41 cellular contexts compared by ENCODE assay signal in genomic region chr11:59758638-59759037, GRCh38. TPM values are rescaled to one million over a fixed set of nuclear protein-coding genes. Genes with fewer than 3 reads are reported as not detected.
"Had no signal": no experiment of that assay in that cellular context is flagged by ENCODE, and none has a peak within 500 bp of the region (broad histone marks: within the 10 kb centered on the region; RNA-seq: fewer than 3 reads in every experiment).

No MANE protein-coding gene starts in this region.

- H3K27ac ChIP-seq: brain microvascular endothelial cell, cardiac muscle cell, KMS-11, Peyer's patch, SJSA1 had no signal

- H3K9me3 ChIP-seq: Peyer's patch, SJSA1, SK-N-SH had no signal

- H3K4me3 ChIP-seq: cardiac muscle cell, Peyer's patch, SJSA1 had no signal

- H3K9me3 Mint-ChIP-seq: activated CD4-positive, alpha-beta T cell treated with anti-CD3 and anti-CD28 coated beads, Interleukin-2, amount 10 ng/mL, durations not matched to agents 7 days and 5 days; activated naive CD8-positive, alpha-beta T cell treated with anti-CD3 and anti-CD28 coated beads for 36 hours; activated T-cell treated with anti-CD3 and anti-CD28 coated beads, Interleukin-2, amount 50 U/mL, for 72 hours; activated T-helper 17 cell treated with anti-CD3 and anti-CD28 coated beads, Interleukin-2, amount 50 U/mL, for 72 hours; central memory CD8-positive, alpha-beta T cell; T-helper 1 cell treated with Interleukin-12 subunit alpha and Interleukin-12 subunit beta and Interleukin-4 antibody, amounts not matched to agents 30 μg/mL and 1 μg/mL, for 36 hours; WTC11 had no signal

- DNase-seq: activated CD4-positive, alpha-beta T cell treated with anti-CD3 and anti-CD28 coated beads for 36 hours; activated CD4-positive, alpha-beta T cell treated with anti-CD3 and anti-CD28 coated beads, Interleukin-2, amount 10 ng/mL, durations not matched to agents 7 days and 5 days; activated CD4-positive, alpha-beta T cell treated with anti-CD3 and anti-CD28 coated beads, Interleukin-2, amount 50 U/mL, for 48 hours; activated CD8-positive, alpha-beta memory T cell treated with anti-CD3 and anti-CD28 coated beads for 24 hours; activated CD8-positive, alpha-beta memory T cell treated with anti-CD3 and anti-CD28 coated beads, Interleukin-2, amount 10 ng/mL, durations not matched to agents 7 days and 5 days; activated CD8-positive, alpha-beta memory T cell treated with anti-CD3 and anti-CD28 coated beads, Interleukin-2, amount 50 U/mL, for 48 hours; activated effector memory CD4-positive, alpha-beta T cell treated with anti-CD3 and anti-CD28 coated beads, Interleukin-2, amount 50 U/mL, for 16 hours; activated naive CD4-positive, alpha-beta T cell; activated naive CD4-positive, alpha-beta T cell treated with anti-CD3 and anti-CD28 coated beads, Interleukin-2, amount 50 U/mL, for 16 hours; activated naive CD8-positive, alpha-beta T cell treated with anti-CD3 and anti-CD28 coated beads for 36 hours; activated T-cell treated with anti-CD3 and anti-CD28 coated beads, Interleukin-2, amount 50 U/mL, for 1 hour; activated T-cell treated with anti-CD3 and anti-CD28 coated beads, Interleukin-2, amount 50 U/mL, for 72 hours; amniotic stem cell; aorta; brain microvascular endothelial cell; NCI-H1092 treated with DMSO at 0.1 percent for 48 hours; NCI-H1417; NCI-H146; NCI-H187; NCI-H2029 treated with DMSO at 0.1 percent for 48 hours; NCI-H2107; NCI-H2171; NCI-H510A; NCI-H526; NCI-H748 treated with DMSO at 0.1 percent for 48 hours; NK-92 treated with Interleukin-12 subunit alpha and Interleukin-12 subunit beta, amount 100 ng/mL, for 24 hours; PC-3; Peyer's patch; RPMI8226; SHP77 treated with DMSO at 0.1 percent for 48 hours; SK-N-SH; T1000 had no signal

- H3K4me3 Mint-ChIP-seq: activated CD4-positive, alpha-beta T cell treated with anti-CD3 and anti-CD28 coated beads for 36 hours; activated CD4-positive, alpha-beta T cell treated with anti-CD3 and anti-CD28 coated beads, Interleukin-2, amount 10 ng/mL, durations not matched to agents 7 days and 5 days; activated CD8-positive, alpha-beta memory T cell treated with anti-CD3 and anti-CD28 coated beads, Interleukin-2, amount 10 ng/mL, durations not matched to agents 7 days and 5 days; activated naive CD8-positive, alpha-beta T cell treated with anti-CD3 and anti-CD28 coated beads for 36 hours; activated T-cell treated with anti-CD3 and anti-CD28 coated beads, Interleukin-2, amount 50 U/mL, for 72 hours; activated T-helper 17 cell treated with anti-CD3 and anti-CD28 coated beads, Interleukin-2, amount 50 U/mL, for 72 hours; central memory CD8-positive, alpha-beta T cell; WTC11 had no signal

- ATAC-seq: activated CD4-positive, alpha-beta T cell treated with anti-CD3 and anti-CD28 coated beads for 36 hours; activated CD4-positive, CD25-positive, alpha-beta regulatory T cell treated with anti-CD3 and anti-CD28 coated beads, Interleukin-2, amount 50 U/mL, for 24 hours; activated CD8-positive, alpha-beta memory T cell treated with anti-CD3 and anti-CD28 coated beads, Interleukin-2, amount 10 ng/mL, durations not matched to agents 7 days and 5 days; activated T-cell treated with anti-CD3 and anti-CD28 coated beads, Interleukin-2, amount 50 U/mL, for 72 hours; activated T-helper 17 cell treated with anti-CD3 and anti-CD28 coated beads, Interleukin-2, amount 50 U/mL, for 72 hours; PC-3; WTC11 had no signal

- H3K4me1 Mint-ChIP-seq: activated T-helper 17 cell treated with anti-CD3 and anti-CD28 coated beads, Interleukin-2, amount 50 U/mL, for 72 hours had no signal

- H3K27ac Mint-ChIP-seq: activated CD4-positive, alpha-beta T cell treated with anti-CD3 and anti-CD28 coated beads for 36 hours; activated CD4-positive, alpha-beta T cell treated with anti-CD3 and anti-CD28 coated beads, Interleukin-2, amount 10 ng/mL, durations not matched to agents 7 days and 5 days; activated CD8-positive, alpha-beta memory T cell treated with anti-CD3 and anti-CD28 coated beads, Interleukin-2, amount 10 ng/mL, durations not matched to agents 7 days and 5 days; activated naive CD8-positive, alpha-beta T cell treated with anti-CD3 and anti-CD28 coated beads for 36 hours; activated T-cell treated with anti-CD3 and anti-CD28 coated beads, Interleukin-2, amount 50 U/mL, for 72 hours; activated T-helper 17 cell treated with anti-CD3 and anti-CD28 coated beads, Interleukin-2, amount 50 U/mL, for 72 hours; T-helper 1 cell treated with Interleukin-12 subunit alpha and Interleukin-12 subunit beta and Interleukin-4 antibody, amounts not matched to agents 30 μg/mL and 1 μg/mL, for 36 hours; WTC11 had no signal

- H3K27me3 ChIP-seq: brain microvascular endothelial cell, cardiac muscle cell, Peyer's patch, SJSA1 had no signal

- H3K36me3 Mint-ChIP-seq: activated naive CD8-positive, alpha-beta T cell treated with anti-CD3 and anti-CD28 coated beads for 36 hours had no signal

- H3K27me3 Mint-ChIP-seq: activated CD4-positive, alpha-beta T cell treated with anti-CD3 and anti-CD28 coated beads for 36 hours; activated CD8-positive, alpha-beta memory T cell treated with anti-CD3 and anti-CD28 coated beads, Interleukin-2, amount 10 ng/mL, durations not matched to agents 7 days and 5 days; activated naive CD8-positive, alpha-beta T cell treated with anti-CD3 and anti-CD28 coated beads for 36 hours; activated T-helper 17 cell treated with anti-CD3 and anti-CD28 coated beads, Interleukin-2, amount 50 U/mL, for 72 hours; central memory CD8-positive, alpha-beta T cell had no signal

- H3K36me3 ChIP-seq: cardiac muscle cell had no signal

RNA-seq across cellular contexts. Expression of gene OR10V1, which starts 45.0 kb away (rescaled TPM):
- total RNA-seq: activated CD4-positive, alpha-beta T cell treated with anti-CD3 and anti-CD28 coated beads for 36 hours; activated CD4-positive, alpha-beta T cell treated with anti-CD3 and anti-CD28 coated beads, Interleukin-2, amount 10 ng/mL, durations not matched to agents 7 days and 5 days; activated CD8-positive, alpha-beta memory T cell treated with anti-CD3 and anti-CD28 coated beads, Interleukin-2, amount 10 ng/mL, durations not matched to agents 7 days and 5 days; activated naive CD8-positive, alpha-beta T cell treated with anti-CD3 and anti-CD28 coated beads for 36 hours; activated T-cell treated with anti-CD3 and anti-CD28 coated beads, Interleukin-2, amount 50 U/mL, for 72 hours; activated T-helper 17 cell treated with anti-CD3 and anti-CD28 coated beads, Interleukin-2, amount 50 U/mL, for 72 hours; aorta; cardiac muscle cell; M059J; PC-3; Peyer's patch; SJSA1; WTC11 had no signal
